Comparison of ENCODE assay signal across 1 cellular context in the genomic region with DNA sequence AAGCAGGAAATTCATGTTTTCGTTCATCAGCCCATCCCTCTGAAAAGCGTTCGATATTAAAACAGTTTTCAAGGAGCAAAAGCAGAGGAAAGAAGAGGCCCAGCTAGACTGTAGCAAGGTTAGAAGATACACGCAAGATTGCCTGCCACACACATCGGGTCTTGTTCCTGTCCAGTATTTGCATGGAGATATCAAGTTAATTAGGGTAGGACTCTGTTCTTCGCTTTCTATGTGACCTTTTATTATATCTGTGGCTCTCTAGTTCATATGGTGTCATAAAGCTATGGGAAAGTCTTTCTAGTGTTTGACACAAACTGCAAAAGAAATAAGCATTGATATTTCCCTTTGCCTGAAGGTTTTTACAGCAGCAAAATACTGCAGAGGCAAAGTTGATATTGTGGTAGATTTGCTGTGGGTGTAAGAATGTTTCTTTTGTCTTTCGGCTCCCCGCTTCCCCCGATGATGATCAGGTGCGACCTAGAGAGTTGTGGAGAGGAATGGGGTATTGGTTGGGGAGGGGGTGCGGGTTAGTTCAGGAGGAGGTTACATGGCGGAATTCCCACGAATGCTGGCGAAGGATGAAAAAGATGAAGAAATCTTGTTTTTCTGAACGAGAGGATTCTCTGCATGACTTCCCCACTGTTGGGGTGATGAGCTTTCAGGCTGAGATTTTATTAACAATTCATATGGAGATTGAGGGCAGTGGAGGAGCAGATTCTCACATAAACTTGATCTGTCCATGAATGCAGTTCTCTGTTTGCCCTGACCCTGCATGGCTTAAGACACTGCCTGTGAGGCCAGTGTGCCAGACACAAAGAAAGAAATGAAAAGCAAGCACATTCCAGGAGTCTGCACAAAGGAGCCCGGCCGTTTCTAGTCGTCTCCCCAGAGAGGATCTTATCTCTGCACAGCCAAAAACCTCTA.
TF ChIP-seq lines count a peak whose summit lies in the region.

No MANE protein-coding gene starts in this region.

TF ChIP-seq in GM23338, 12 proteins besides CTCF, POLR2A, EP300 and RAD21 (continued from another document):
- TF ChIP-seq, protein P1, sequence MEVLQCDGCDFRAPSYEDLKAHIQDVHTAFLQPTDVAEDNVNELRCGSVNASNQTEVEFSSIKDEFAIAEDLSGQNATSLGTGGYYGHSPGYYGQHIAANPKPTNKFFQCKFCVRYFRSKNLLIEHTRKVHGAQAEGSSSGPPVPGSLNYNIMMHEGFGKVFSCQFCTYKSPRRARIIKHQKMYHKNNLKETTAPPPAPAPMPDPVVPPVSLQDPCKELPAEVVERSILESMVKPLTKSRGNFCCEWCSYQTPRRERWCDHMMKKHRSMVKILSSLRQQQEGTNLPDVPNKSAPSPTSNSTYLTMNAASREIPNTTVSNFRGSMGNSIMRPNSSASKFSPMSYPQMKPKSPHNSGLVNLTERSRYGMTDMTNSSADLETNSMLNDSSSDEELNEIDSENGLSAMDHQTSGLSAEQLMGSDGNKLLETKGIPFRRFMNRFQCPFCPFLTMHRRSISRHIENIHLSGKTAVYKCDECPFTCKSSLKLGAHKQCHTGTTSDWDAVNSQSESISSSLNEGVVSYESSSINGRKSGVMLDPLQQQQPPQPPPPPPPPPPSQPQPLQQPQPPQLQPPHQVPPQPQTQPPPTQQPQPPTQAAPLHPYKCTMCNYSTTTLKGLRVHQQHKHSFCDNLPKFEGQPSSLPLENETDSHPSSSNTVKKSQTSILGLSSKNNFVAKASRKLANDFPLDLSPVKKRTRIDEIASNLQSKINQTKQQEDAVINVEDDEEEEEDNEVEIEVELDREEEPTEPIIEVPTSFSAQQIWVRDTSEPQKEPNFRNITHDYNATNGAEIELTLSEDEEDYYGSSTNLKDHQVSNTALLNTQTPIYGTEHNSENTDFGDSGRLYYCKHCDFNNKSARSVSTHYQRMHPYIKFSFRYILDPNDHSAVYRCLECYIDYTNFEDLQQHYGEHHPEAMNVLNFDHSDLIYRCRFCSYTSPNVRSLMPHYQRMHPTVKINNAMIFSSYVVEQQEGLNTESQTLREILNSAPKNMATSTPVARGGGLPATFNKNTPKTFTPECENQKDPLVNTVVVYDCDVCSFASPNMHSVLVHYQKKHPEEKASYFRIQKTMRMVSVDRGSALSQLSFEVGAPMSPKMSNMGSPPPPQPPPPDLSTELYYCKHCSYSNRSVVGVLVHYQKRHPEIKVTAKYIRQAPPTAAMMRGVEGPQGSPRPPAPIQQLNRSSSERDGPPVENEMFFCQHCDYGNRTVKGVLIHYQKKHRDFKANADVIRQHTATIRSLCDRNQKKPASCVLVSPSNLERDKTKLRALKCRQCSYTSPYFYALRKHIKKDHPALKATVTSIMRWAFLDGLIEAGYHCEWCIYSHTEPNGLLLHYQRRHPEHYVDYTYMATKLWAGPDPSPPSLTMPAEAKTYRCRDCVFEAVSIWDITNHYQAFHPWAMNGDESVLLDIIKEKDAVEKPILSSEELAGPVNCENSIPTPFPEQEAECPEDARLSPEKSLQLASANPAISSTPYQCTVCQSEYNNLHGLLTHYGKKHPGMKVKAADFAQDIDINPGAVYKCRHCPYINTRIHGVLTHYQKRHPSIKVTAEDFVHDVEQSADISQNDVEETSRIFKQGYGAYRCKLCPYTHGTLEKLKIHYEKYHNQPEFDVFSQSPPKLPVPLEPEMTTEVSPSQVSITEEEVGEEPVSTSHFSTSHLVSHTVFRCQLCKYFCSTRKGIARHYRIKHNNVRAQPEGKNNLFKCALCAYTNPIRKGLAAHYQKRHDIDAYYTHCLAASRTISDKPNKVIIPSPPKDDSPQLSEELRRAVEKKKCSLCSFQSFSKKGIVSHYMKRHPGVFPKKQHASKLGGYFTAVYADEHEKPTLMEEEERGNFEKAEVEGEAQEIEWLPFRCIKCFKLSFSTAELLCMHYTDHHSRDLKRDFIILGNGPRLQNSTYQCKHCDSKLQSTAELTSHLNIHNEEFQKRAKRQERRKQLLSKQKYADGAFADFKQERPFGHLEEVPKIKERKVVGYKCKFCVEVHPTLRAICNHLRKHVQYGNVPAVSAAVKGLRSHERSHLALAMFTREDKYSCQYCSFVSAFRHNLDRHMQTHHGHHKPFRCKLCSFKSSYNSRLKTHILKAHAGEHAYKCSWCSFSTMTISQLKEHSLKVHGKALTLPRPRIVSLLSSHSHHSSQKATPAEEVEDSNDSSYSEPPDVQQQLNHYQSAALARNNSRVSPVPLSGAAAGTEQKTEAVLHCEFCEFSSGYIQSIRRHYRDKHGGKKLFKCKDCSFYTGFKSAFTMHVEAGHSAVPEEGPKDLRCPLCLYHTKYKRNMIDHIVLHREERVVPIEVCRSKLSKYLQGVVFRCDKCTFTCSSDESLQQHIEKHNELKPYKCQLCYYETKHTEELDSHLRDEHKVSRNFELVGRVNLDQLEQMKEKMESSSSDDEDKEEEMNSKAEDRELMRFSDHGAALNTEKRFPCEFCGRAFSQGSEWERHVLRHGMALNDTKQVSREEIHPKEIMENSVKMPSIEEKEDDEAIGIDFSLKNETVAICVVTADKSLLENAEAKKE (CRISPR knock-in tag; IDR thresholded peaks at IDR 0.05) = no peak
- no peak for TF ChIP-seq EZH2phosphoT487 (IDR thresholded peaks at IDR 0.05; ENCODE audit: unreplicated experiment)
- TF ChIP-seq ZNF331 (CRISPR knock-in tag; IDR thresholded peaks at IDR 0.05; ENCODE audit: low read depth) = no peak
- TF ChIP-seq STAT1 (IDR thresholded peaks at IDR 0.05; ENCODE audit: unreplicated experiment) = no peak
- TF ChIP-seq, protein P2, sequence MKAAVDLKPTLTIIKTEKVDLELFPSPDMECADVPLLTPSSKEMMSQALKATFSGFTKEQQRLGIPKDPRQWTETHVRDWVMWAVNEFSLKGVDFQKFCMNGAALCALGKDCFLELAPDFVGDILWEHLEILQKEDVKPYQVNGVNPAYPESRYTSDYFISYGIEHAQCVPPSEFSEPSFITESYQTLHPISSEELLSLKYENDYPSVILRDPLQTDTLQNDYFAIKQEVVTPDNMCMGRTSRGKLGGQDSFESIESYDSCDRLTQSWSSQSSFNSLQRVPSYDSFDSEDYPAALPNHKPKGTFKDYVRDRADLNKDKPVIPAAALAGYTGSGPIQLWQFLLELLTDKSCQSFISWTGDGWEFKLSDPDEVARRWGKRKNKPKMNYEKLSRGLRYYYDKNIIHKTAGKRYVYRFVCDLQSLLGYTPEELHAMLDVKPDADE (IDR thresholded peaks at IDR 0.05) = no peak
- TF ChIP-seq NANOG (IDR thresholded peaks at IDR 0.05; ENCODE audit: borderline replicate concordance) = no peak
- TF ChIP-seq EZH2 (IDR thresholded peaks at IDR 0.05; ENCODE audit: low read depth, unreplicated experiment) = no peak
- no peak for TF ChIP-seq ZNF114 (CRISPR knock-in tag; IDR thresholded peaks at IDR 0.05)
- no peak for TF ChIP-seq CREB1 (CRISPR knock-in tag; IDR thresholded peaks at IDR 0.05; ENCODE audit: low read depth)
- TF ChIP-seq POLR2AphosphoS5 (IDR thresholded peaks at IDR 0.05; ENCODE audit: low read depth) = no peak
- TF ChIP-seq JUNB (IDR thresholded peaks at IDR 0.05; ENCODE audit: unreplicated experiment) = no peak
